12 cellular contexts compared by ENCODE assay signal in genomic region chr20:3778976-3779375, GRCh38. TPM values are rescaled to one million over a fixed set of nuclear protein-coding genes. Genes with fewer than 3 reads are reported as not detected.
A peak's percentile ranks its signal among the peaks of the same experiment; 100 is the strongest.
DNase-seq lines count a peak whose midpoint lies in the region; ATAC-seq lines count a peak whose summit lies in the region.
"Had no signal": no experiment of that assay in that cellular context is flagged by ENCODE, and none has a peak within 500 bp of the region (broad histone marks: within the 10 kb centered on the region; RNA-seq: fewer than 3 reads in every experiment).

No MANE protein-coding gene starts in this region.

- intact Hi-C loops in cardiac septum (cut with DNase I): no loop called here

- peaks cover 20% of the 10 kb centered on the region for H3K27me3 Mint-ChIP-seq in activated T-cell treated with anti-CD3 and anti-CD28 coated beads, Interleukin-2, amount 50 U/mL, for 72 hours (ENCODE audit: low read depth)

- H3K9me3 Mint-ChIP-seq in activated T-cell treated with anti-CD3 and anti-CD28 coated beads, Interleukin-2, amount 50 U/mL, for 72 hours: no peaks in the 10 kb centered on the region
- H3K9me3 Mint-ChIP-seq in stimulated activated effector memory CD8-positive, alpha-beta T cell treated with anti-CD3 and anti-CD28 coated beads, Interleukin-12 subunit alpha, Interleukin-12 subunit beta, amount 100 ng/mL, for 72 hours: no peaks in the 10 kb centered on the region
- H3K9me3 Mint-ChIP-seq: activated B cell treated with CpG ODN at 0.5 μM for 24 hours, HFFc6 had no signal

- H3K36me3 Mint-ChIP-seq in activated T-cell treated with anti-CD3 and anti-CD28 coated beads, Interleukin-2, amount 50 U/mL, for 72 hours (ENCODE audit: insufficient read depth in 2 of 2): no peaks in the 10 kb centered on the region
- H3K36me3 Mint-ChIP-seq in stimulated activated effector memory CD8-positive, alpha-beta T cell treated with anti-CD3 and anti-CD28 coated beads, Interleukin-12 subunit alpha, Interleukin-12 subunit beta, amount 100 ng/mL, for 72 hours: peaks cover 6% of the 10 kb centered on the region

- H3K4me3 Mint-ChIP-seq in activated T-cell treated with anti-CD3 and anti-CD28 coated beads, Interleukin-2, amount 50 U/mL, for 72 hours: peak overlapping the region; percentile 85 to 87
- H3K4me3 Mint-ChIP-seq in stimulated activated effector memory CD8-positive, alpha-beta T cell treated with anti-CD3 and anti-CD28 coated beads, Interleukin-12 subunit alpha, Interleukin-12 subunit beta, amount 100 ng/mL, for 72 hours: peak overlapping the region; percentile 80

- peaks cover 47% of the 10 kb centered on the region for H3K4me1 Mint-ChIP-seq in activated T-cell treated with anti-CD3 and anti-CD28 coated beads, Interleukin-2, amount 50 U/mL, for 72 hours (ENCODE audit: low read depth)
- peaks cover 61% of the 10 kb centered on the region for H3K4me1 Mint-ChIP-seq in stimulated activated effector memory CD8-positive, alpha-beta T cell treated with anti-CD3 and anti-CD28 coated beads, Interleukin-12 subunit alpha, Interleukin-12 subunit beta, amount 100 ng/mL, for 72 hours

- ATAC-seq in activated T-cell treated with anti-CD3 and anti-CD28 coated beads, Interleukin-2, amount 50 U/mL, for 72 hours (replicated peaks in 1 of 2): no peak
- no peak for ATAC-seq in stimulated activated effector memory CD8-positive, alpha-beta T cell treated with anti-CD3 and anti-CD28 coated beads, Interleukin-12 subunit alpha, Interleukin-12 subunit beta, amount 100 ng/mL, for 72 hours

- no peak for DNase-seq in activated T-cell treated with anti-CD3 and anti-CD28 coated beads, Interleukin-2, amount 50 U/mL, for 72 hours
- DNase-seq in activated T-cell treated with anti-CD3 and anti-CD28 coated beads, Interleukin-2, amount 50 U/mL, for 1 hour: no peak
- peak; percentile 46 for DNase-seq in ecto neural progenitor cell (ENCODE audit: low spot score)
- DNase-seq in stimulated activated effector memory CD8-positive, alpha-beta T cell treated with anti-CD3 and anti-CD28 coated beads, Interleukin-12 subunit alpha, Interleukin-12 subunit beta, amount 100 ng/mL, for 72 hours (ENCODE audit: low spot score in 2 of 2): no peak
- no peak for DNase-seq in AG20443 (ENCODE audit: low spot score)
- no peak for DNase-seq in cardiac septum (ENCODE audit: low spot score)
- DNase-seq: activated B cell treated with CpG ODN at 0.5 μM for 24 hours; activated CD8-positive, alpha-beta memory T cell treated with anti-CD3 and anti-CD28 coated beads, Interleukin-2, amount 50 U/mL, for 48 hours; HFFc6; MV-4-11; ovary had no signal

- no peak overlapping the region for H3K27ac Mint-ChIP-seq in activated T-cell treated with anti-CD3 and anti-CD28 coated beads, Interleukin-2, amount 50 U/mL, for 72 hours
- H3K27ac Mint-ChIP-seq in stimulated activated effector memory CD8-positive, alpha-beta T cell treated with anti-CD3 and anti-CD28 coated beads, Interleukin-12 subunit alpha, Interleukin-12 subunit beta, amount 100 ng/mL, for 72 hours: no peak overlapping the region
- H3K27ac Mint-ChIP-seq: activated B cell treated with CpG ODN at 0.5 μM for 24 hours, HFFc6 had no signal

RNA-seq across cellular contexts. Expression of gene SPEF1, which starts 2.3 kb away (rescaled TPM):
- total RNA-seq in activated T-cell treated with anti-CD3 and anti-CD28 coated beads, Interleukin-2, amount 50 U/mL, for 72 hours: under 1 TPM; 0.48 to 0.49 TPM
- not detected for total RNA-seq in cardiac septum
- total RNA-seq: activated B cell treated with CpG ODN at 0.5 μM for 24 hours, HT1080 had no signal

RNA-seq across cellular contexts. Expression of gene CENPB, which starts 7.6 kb away (rescaled TPM):
- total RNA-seq in activated T-cell treated with anti-CD3 and anti-CD28 coated beads, Interleukin-2, amount 50 U/mL, for 72 hours: 10 to 100 TPM; 30.4 to 31.5 TPM
- total RNA-seq in cardiac septum: 79.8 TPM

RNA-seq across cellular contexts. Expression of gene ADISSP, which starts 11.4 kb away (rescaled TPM):
- 10 to 100 TPM; 26.3 to 35.8 TPM for total RNA-seq in activated T-cell treated with anti-CD3 and anti-CD28 coated beads, Interleukin-2, amount 50 U/mL, for 72 hours
- total RNA-seq in cardiac septum: 9.9 TPM

RNA-seq across cellular contexts. Expression of gene CDC25B, which starts 17.1 kb away (rescaled TPM):
- total RNA-seq in activated T-cell treated with anti-CD3 and anti-CD28 coated beads, Interleukin-2, amount 50 U/mL, for 72 hours: 100 to 1,000 TPM; 121 to 128 TPM
- total RNA-seq in cardiac septum: 9.4 TPM

RNA-seq across cellular contexts. Expression of gene AP5S1, which starts 41.4 kb away (rescaled TPM):
- 10 to 100 TPM; 10.3 to 13.7 TPM for total RNA-seq in activated T-cell treated with anti-CD3 and anti-CD28 coated beads, Interleukin-2, amount 50 U/mL, for 72 hours
- 12.5 TPM for total RNA-seq in cardiac septum
